Comparison of ENCODE assay signal across 12 cellular contexts in genomic region chr14:61585598-61586538, GRCh38.
A peak's percentile ranks its signal among the peaks of the same experiment; 100 is the strongest.
DNase-seq lines count a peak whose midpoint lies in the region; ATAC-seq and TF ChIP-seq lines count a peak whose summit lies in the region.
"Had no signal": no experiment of that assay in that cellular context is flagged by ENCODE, and none has a peak within 500 bp of the region (broad histone marks: within the 10 kb centered on the region; RNA-seq: fewer than 3 reads in every experiment).

No MANE protein-coding gene starts in this region.

- peak; percentile 54 for DNase-seq in AG20443 (ENCODE audit: low spot score)
- DNase-seq in RPMI7951 (ENCODE audit: low read depth), result peak; percentile 71
- DNase-seq in fibroblast of lung (ENCODE audit: low read depth in 2 of 2), result peak; percentile 83 to 84
- peak; percentile 28 to 82 (median 63) for DNase-seq in ovary
- no peak for DNase-seq in OCI-LY7 (ENCODE audit: low spot score)
- no peak for DNase-seq in LoVo (ENCODE audit: low spot score)
- DNase-seq: activated T-cell treated with anti-CD3 and anti-CD28 coated beads, Interleukin-2, amount 50 U/mL, for 1 hour; kidney glomerular epithelial cell; NCI-H2171; stimulated activated naive CD8-positive, alpha-beta T cell treated with anti-CD3 and anti-CD28 coated beads, Interleukin-15, amount 100 ng/mL, for 72 hours had no signal

- H3K79me2 ChIP-seq in fibroblast of lung (ENCODE audit: control insufficient read depth, insufficient read depth, low read length) (no peaks in the 10 kb centered on the region), OCI-LY7 (ENCODE audit: insufficient read depth, low read depth, low read length) (no peaks in the 10 kb centered on the region)

- H3K9me3 ChIP-seq in fibroblast of lung (ENCODE audit: control insufficient read depth, insufficient read depth, low read depth, low read length), result no peaks in the 10 kb centered on the region
- no peaks in the 10 kb centered on the region for H3K9me3 ChIP-seq in ovary
- no peaks in the 10 kb centered on the region for H3K9me3 ChIP-seq in OCI-LY7 (ENCODE audit: low read length)

- H4K20me1 ChIP-seq in fibroblast of lung (ENCODE audit: control insufficient read depth, extremely low read depth, insufficient read depth, low read length), result no peaks in the 10 kb centered on the region
- no peaks in the 10 kb centered on the region for H4K20me1 ChIP-seq in OCI-LY7 (ENCODE audit: insufficient read depth, low read length)

- TF ChIP-seq EP300 in ovary (IDR thresholded peaks at IDR 0.05), result peak; percentile 64

- no peak for ATAC-seq in HG02885 (IDR thresholded peaks at IDR 0.05; ENCODE audit: poor library complexity, unreplicated experiment)
- ATAC-seq in GM21737 (IDR thresholded peaks at IDR 0.05; ENCODE audit: unreplicated experiment), result no peak
- ATAC-seq: stimulated activated naive CD8-positive, alpha-beta T cell treated with anti-CD3 and anti-CD28 coated beads, Interleukin-15, amount 100 ng/mL, for 72 hours had no signal

- H3K4me2 ChIP-seq in fibroblast of lung (ENCODE audit: extremely low read depth, insufficient read depth, low read length) (peak overlapping the region; percentile 68), OCI-LY7 (ENCODE audit: low read length) (no peak overlapping the region)

- peak overlapping the region; percentile 43 for H3K9ac ChIP-seq in fibroblast of lung (ENCODE audit: insufficient read depth, low read length)

- WGBS in ovary, 3 donors, result 42 to 59% (median 53%) methylated on average over 5 of the region's 5 CpGs

- no TSS peak for BruUV-seq in OCI-LY7 (replicated peaks; lab: Mats Ljungman, UMichigan)

- CTCF ChIA-PET in OCI-LY7 (lab: Charles Lee; ENCODE audit: unreplicated experiment), result interaction anchor here (1.3 kb wide), 1 partner anchor 30 kb away, joined by 3 read pairs; no protein-coding TSS in a partner anchor

- H3K27ac ChIP-seq in fibroblast of lung (ENCODE audit: insufficient read depth, low read length) (peak overlapping the region; percentile 94), ovary (no peak overlapping the region), OCI-LY7 (ENCODE audit: low read depth, low read length, poor library complexity, severe bottlenecking) (no peak overlapping the region)

- H2AFZ ChIP-seq in fibroblast of lung (ENCODE audit: low read length), result peak overlapping the region; percentile 58
- no peak overlapping the region for H2AFZ ChIP-seq in OCI-LY7 (ENCODE audit: low read length)

- H3K4me1 ChIP-seq in fibroblast of lung (ENCODE audit: control insufficient read depth, extremely low read depth, insufficient read depth, low read length) (peaks cover 29% of the 10 kb centered on the region), ovary (ENCODE audit: insufficient read depth) (peaks cover 3% of the 10 kb centered on the region), OCI-LY7 (ENCODE audit: insufficient read depth, low read length, poor library complexity, severe bottlenecking) (peaks cover 29% of the 10 kb centered on the region)

- H3K36me3 ChIP-seq in fibroblast of lung (ENCODE audit: control insufficient read depth, insufficient read depth, low read length) (no peaks in the 10 kb centered on the region), ovary (no peaks in the 10 kb centered on the region), OCI-LY7 (ENCODE audit: insufficient read depth, low read length) (no peaks in the 10 kb centered on the region)

- POLR2A ChIA-PET in OCI-LY7 (lab: Charles Lee), result interaction anchor here (0.5 to 1.9 kb wide), 6 partner anchors 13 to 182 kb away, joined by 3 to 6 read pairs (median 4); no protein-coding TSS in a partner anchor

- TF ChIP-seq POLR2A in ovary (IDR thresholded peaks at IDR 0.05), result no peak

- TF ChIP-seq CTCF in fibroblast of lung (conservative IDR thresholded peaks at IDR 0.05 in 1 of 2, IDR thresholded peaks at IDR 0.05 in 1 of 2; ENCODE audit: low read depth in 1 of 2, low read length in 2 of 2) (no peak), ovary (IDR thresholded peaks at IDR 0.05) (no peak), OCI-LY7 (conservative IDR thresholded peaks at IDR 0.05; ENCODE audit: low read length) (no peak)

- intact Hi-C loops in ovary (cut with DNase I) (no loop called here), OCI-LY7 (cut with micrococcal nuclease; ENCODE audit: unreplicated experiment) (no loop called here)

- H3K9me2 ChIP-seq in OCI-LY7 (ENCODE audit: insufficient read depth, low read length), result no peaks in the 10 kb centered on the region

- H3K27me3 ChIP-seq in fibroblast of lung (ENCODE audit: control insufficient read depth, insufficient read depth, low read length) (no peaks in the 10 kb centered on the region), ovary (no peaks in the 10 kb centered on the region)

- H3K4me3 ChIP-seq in fibroblast of lung (replicated peaks in 1 of 4; ENCODE audit: control extremely low read depth in 1 of 4, insufficient read depth in 1 of 4, low read depth in 3 of 4, low read length in 4 of 4), result peak overlapping the region in 1 of 4 experiments; percentile 6
- H3K4me3 ChIP-seq in ovary, result no peak overlapping the region
- no peak overlapping the region for H3K4me3 ChIP-seq in OCI-LY7 (ENCODE audit: low read depth, low read length, poor library complexity, severe bottlenecking)

Comparison
In these comparisons a context has a peak if more than half of its experiments do, and no peak if none do; other contexts are left out.
1. DNase-seq: peak in AG20443 (single experiment), RPMI7951 (single experiment), fibroblast of lung (2 of 2) and ovary (5 of 5); none in OCI-LY7 (single experiment) and LoVo (single experiment).